Comparison of ENCODE assay signal across 39 cellular contexts in the genomic region with DNA sequence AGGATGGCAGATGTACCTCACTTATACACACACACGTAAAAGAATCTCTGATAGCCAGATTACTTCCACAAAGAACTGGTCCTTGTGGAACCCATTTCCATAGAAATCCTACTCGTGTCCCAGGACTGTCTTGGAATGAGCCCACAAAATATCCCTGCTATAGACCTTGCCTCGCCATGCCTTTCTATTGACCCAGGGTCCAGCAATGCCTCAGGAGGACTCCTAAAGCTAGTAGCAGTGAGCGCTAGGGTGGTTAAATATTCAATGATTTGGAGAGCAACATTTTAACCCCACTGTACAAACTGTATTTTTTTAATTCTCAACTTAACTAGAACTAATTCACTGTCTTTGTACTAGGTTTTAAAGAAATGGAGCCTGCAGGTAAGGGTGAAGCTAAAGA. TPM values are rescaled to one million over a fixed set of nuclear protein-coding genes. Genes with fewer than 3 reads are reported as not detected.
"Had no signal": no experiment of that assay in that cellular context is flagged by ENCODE, and none has a peak within 500 bp of the region (broad histone marks: within the 10 kb centered on the region; RNA-seq: fewer than 3 reads in every experiment).

No MANE protein-coding gene starts in this region.

- H3K27ac Mint-ChIP-seq: activated B cell treated with CpG ODN at 0.5 μM for 24 hours; activated CD4-positive, alpha-beta memory T cell treated with anti-CD3 and anti-CD28 coated beads for 36 hours; activated CD4-positive, alpha-beta T cell treated with anti-CD3 and anti-CD28 coated beads, Interleukin-2, amount 10 ng/mL, durations not matched to agents 24 days and 14 days; activated CD8-positive, alpha-beta T cell treated with anti-CD3 and anti-CD28 coated beads for 36 hours; activated naive CD4-positive, alpha-beta T cell treated with anti-CD3 and anti-CD28 coated beads for 36 hours; activated naive CD4-positive, alpha-beta T cell treated with anti-CD3 and anti-CD28 coated beads, Interleukin-2, amount 50 U/mL, for 72 hours; activated naive CD8-positive, alpha-beta T cell treated with anti-CD3 and anti-CD28 coated beads for 36 hours; activated T-cell treated with anti-CD3 and anti-CD28 coated beads, Interleukin-2, amount 50 U/mL, for 72 hours; activated T-helper 1 cell treated with anti-CD3 and anti-CD28 coated beads, Interleukin-12 subunit alpha, Interleukin-12 subunit beta, Interleukin-2, Interleukin-4 antibody, amounts not matched to agents 30 ng/mL and 10 ng/mL and 1 ng/mL, durations not matched to agents 14 hours and 24 hours and 36 hours; activated T-helper 17 cell treated with anti-CD3 and anti-CD28 coated beads, Interleukin-2, amount 50 U/mL, for 72 hours; T-helper 1 cell treated with Interleukin-12 subunit alpha and Interleukin-12 subunit beta and Interleukin-4 antibody, amounts not matched to agents 30 μg/mL and 1 μg/mL, for 36 hours; T-helper 2 cell treated with Interferon-gamma antibody and Interleukin-4, amounts not matched to agents 5 μg/mL and 100 μg/mL, for 36 hours had no signal

- FAIRE-seq: astrocyte, TTC549 had no signal

- DNase-seq: activated B cell treated with CpG ODN at 0.5 μM for 24 hours; activated CD4-positive, alpha-beta memory T cell treated with anti-CD3 and anti-CD28 coated beads for 36 hours; activated CD4-positive, alpha-beta T cell treated with anti-CD3 and anti-CD28 coated beads for 4 hours; activated CD4-positive, alpha-beta T cell treated with anti-CD3 and anti-CD28 coated beads, Interleukin-2, amount 10 ng/mL, durations not matched to agents 24 days and 14 days; activated CD4-positive, alpha-beta T cell treated with anti-CD3 and anti-CD28 coated beads, Interleukin-2, amount 50 U/mL, for 1 hour; activated CD4-positive, alpha-beta T cell treated with anti-CD3 and anti-CD28 coated beads, Interleukin-2, amount 50 U/mL, for 4 hours; activated CD4-positive, CD25-positive, alpha-beta regulatory T cell treated with anti-CD3 and anti-CD28 coated beads, Interleukin-2, amount 50 U/mL, for 72 hours; activated CD8-positive, alpha-beta memory T cell treated with anti-CD3 and anti-CD28 coated beads, Interleukin-2, amount 50 U/mL, for 4 hours; activated CD8-positive, alpha-beta T cell treated with anti-CD3 and anti-CD28 coated beads for 36 hours; activated effector memory CD4-positive, alpha-beta T cell treated with anti-CD3 and anti-CD28 coated beads, Interleukin-2, amount 50 U/mL, for 16 hours; activated gamma-delta T cell treated with Interleukin-2 at 50 U/mL for 16 hours; activated naive CD4-positive, alpha-beta T cell; activated naive CD4-positive, alpha-beta T cell treated with anti-CD3 and anti-CD28 coated beads for 36 hours; activated naive CD4-positive, alpha-beta T cell treated with anti-CD3 and anti-CD28 coated beads, Interleukin-2, amount 50 U/mL, for 16 hours; activated naive CD8-positive, alpha-beta T cell treated with anti-CD3 and anti-CD28 coated beads for 36 hours; activated T-cell treated with anti-CD3 and anti-CD28 coated beads for 4 hours; activated T-cell treated with anti-CD3 and anti-CD28 coated beads, Interleukin-2, amount 50 U/mL, for 1 hour; activated T-cell treated with anti-CD3 and anti-CD28 coated beads, Interleukin-2, amount 50 U/mL, for 4 hours; activated T-cell treated with anti-CD3 and anti-CD28 coated beads, Interleukin-2, amount 50 U/mL, for 72 hours; adrenal gland; amniotic stem cell; aorta; body of pancreas; brain microvascular endothelial cell; central memory CD4-positive, alpha-beta T cell; T-helper 1 cell; T-helper 2 cell; T-helper 9 cell had no signal

- H3K4me1 ChIP-seq: adrenal gland, breast epithelium had no signal

- H3K27ac ChIP-seq: adrenal gland, body of pancreas, brain microvascular endothelial cell, breast epithelium, VCaP had no signal

- ATAC-seq: activated CD8-positive, alpha-beta T cell treated with anti-CD3 and anti-CD28 coated beads for 36 hours; activated naive CD4-positive, alpha-beta T cell treated with anti-CD3 and anti-CD28 coated beads, Interleukin-2, amount 50 U/mL, for 72 hours; activated T-cell treated with anti-CD3 and anti-CD28 coated beads, Interleukin-2, amount 50 U/mL, for 4 hours; activated T-cell treated with anti-CD3 and anti-CD28 coated beads, Interleukin-2, amount 50 U/mL, for 72 hours; activated T-helper 17 cell treated with anti-CD3 and anti-CD28 coated beads, Interleukin-2, amount 50 U/mL, for 72 hours; body of pancreas had no signal

- H3K9me3 ChIP-seq: adrenal gland, body of pancreas had no signal

- H3K4me3 ChIP-seq: adrenal gland, body of pancreas, breast epithelium had no signal

- H3K4me3 Mint-ChIP-seq: activated B cell treated with CpG ODN at 0.5 μM for 24 hours; activated CD4-positive, alpha-beta memory T cell treated with anti-CD3 and anti-CD28 coated beads for 36 hours; activated CD4-positive, alpha-beta T cell treated with anti-CD3 and anti-CD28 coated beads, Interleukin-2, amount 10 ng/mL, durations not matched to agents 24 days and 14 days; activated CD8-positive, alpha-beta T cell treated with anti-CD3 and anti-CD28 coated beads for 36 hours; activated naive CD4-positive, alpha-beta T cell treated with anti-CD3 and anti-CD28 coated beads for 36 hours; activated naive CD8-positive, alpha-beta T cell treated with anti-CD3 and anti-CD28 coated beads for 36 hours; activated T-cell treated with anti-CD3 and anti-CD28 coated beads, Interleukin-2, amount 50 U/mL, for 4 hours; activated T-cell treated with anti-CD3 and anti-CD28 coated beads, Interleukin-2, amount 50 U/mL, for 72 hours; activated T-helper 1 cell treated with anti-CD3 and anti-CD28 coated beads, Interleukin-12 subunit alpha, Interleukin-12 subunit beta, Interleukin-2, Interleukin-4 antibody, amounts not matched to agents 30 ng/mL and 10 ng/mL and 1 ng/mL, durations not matched to agents 14 hours and 24 hours and 36 hours; activated T-helper 17 cell treated with anti-CD3 and anti-CD28 coated beads, Interleukin-2, amount 50 U/mL, for 72 hours; T-helper 1 cell treated with Interleukin-12 subunit alpha and Interleukin-12 subunit beta and Interleukin-4 antibody, amounts not matched to agents 30 μg/mL and 1 μg/mL, for 36 hours; T-helper 2 cell treated with Interferon-gamma antibody and Interleukin-4, amounts not matched to agents 5 μg/mL and 100 μg/mL, for 36 hours had no signal

- H3K36me3 ChIP-seq: adrenal gland, brain microvascular endothelial cell, breast epithelium had no signal

- H3K4me1 Mint-ChIP-seq: activated B cell treated with CpG ODN at 0.5 μM for 24 hours; activated CD4-positive, alpha-beta T cell treated with anti-CD3 and anti-CD28 coated beads, Interleukin-2, amount 10 ng/mL, durations not matched to agents 24 days and 14 days; activated naive CD8-positive, alpha-beta T cell treated with anti-CD3 and anti-CD28 coated beads for 36 hours; activated T-helper 17 cell treated with anti-CD3 and anti-CD28 coated beads, Interleukin-2, amount 50 U/mL, for 72 hours had no signal

- H3K36me3 Mint-ChIP-seq: activated CD4-positive, alpha-beta memory T cell treated with anti-CD3 and anti-CD28 coated beads for 36 hours; activated naive CD8-positive, alpha-beta T cell treated with anti-CD3 and anti-CD28 coated beads for 36 hours had no signal

- H3K9me3 Mint-ChIP-seq: activated CD4-positive, alpha-beta T cell treated with anti-CD3 and anti-CD28 coated beads, Interleukin-2, amount 10 ng/mL, durations not matched to agents 24 days and 14 days had no signal

- H3K27me3 Mint-ChIP-seq: activated B cell treated with CpG ODN at 0.5 μM for 24 hours; activated CD4-positive, alpha-beta T cell treated with anti-CD3 and anti-CD28 coated beads, Interleukin-2, amount 10 ng/mL, durations not matched to agents 24 days and 14 days had no signal

RNA-seq across cellular contexts. Expression of gene OR10J5, which starts 26.9 kb away (rescaled TPM):
- total RNA-seq: activated B cell treated with CpG ODN at 0.5 μM for 24 hours; activated CD4-positive, alpha-beta memory T cell treated with anti-CD3 and anti-CD28 coated beads for 36 hours; activated CD4-positive, alpha-beta T cell treated with anti-CD3 and anti-CD28 coated beads, Interleukin-2, amount 10 ng/mL, durations not matched to agents 24 days and 14 days; activated CD8-positive, alpha-beta memory T cell treated with anti-CD3 and anti-CD28 coated beads for 36 hours; activated CD8-positive, alpha-beta T cell treated with anti-CD3 and anti-CD28 coated beads for 36 hours; activated naive CD4-positive, alpha-beta T cell treated with anti-CD3 and anti-CD28 coated beads for 36 hours; activated naive CD4-positive, alpha-beta T cell treated with anti-CD3 and anti-CD28 coated beads, Interleukin-2, amount 50 U/mL, for 72 hours; activated naive CD8-positive, alpha-beta T cell treated with anti-CD3 and anti-CD28 coated beads for 36 hours; activated T-cell treated with anti-CD3 and anti-CD28 coated beads, Interleukin-2, amount 50 U/mL, for 4 hours; activated T-cell treated with anti-CD3 and anti-CD28 coated beads, Interleukin-2, amount 50 U/mL, for 72 hours; activated T-helper 1 cell treated with anti-CD3 and anti-CD28 coated beads, Interleukin-12 subunit alpha, Interleukin-12 subunit beta, Interleukin-2, Interleukin-4 antibody, amounts not matched to agents 30 ng/mL and 10 ng/mL and 1 ng/mL, durations not matched to agents 14 hours and 24 hours and 36 hours; activated T-helper 17 cell treated with anti-CD3 and anti-CD28 coated beads, Interleukin-2, amount 50 U/mL, for 72 hours; adrenal gland; aorta; astrocyte; body of pancreas; breast epithelium; cardiac septum had no signal
- polyA plus RNA-seq: adrenal gland, aorta had no signal
